14 cellular contexts compared by ENCODE assay signal in genomic region chr5:41896230-41896629, GRCh38. TPM values are rescaled to one million over a fixed set of nuclear protein-coding genes. Genes with fewer than 3 reads are reported as not detected.
DNase-seq lines count a peak whose midpoint lies in the region.
"Had no signal": no experiment of that assay in that cellular context is flagged by ENCODE, and none has a peak within 500 bp of the region (broad histone marks: within the 10 kb centered on the region; RNA-seq: fewer than 3 reads in every experiment).

No MANE protein-coding gene starts in this region.

- in situ Hi-C loops in ACHN (cut with HindIII; ENCODE audit: low pct_ligation_motif_present, low pct_unique_long_range_greater_than_20kb, low sequenced_read_pairs) = no loop called here

- no peaks in the 10 kb centered on the region for H3K9me3 Mint-ChIP-seq in dendritic cell treated with granulocyte-macrophage colony-stimulating factor and Interleukin-4, amounts not matched to agents 40 ng/mL and 50 ng/mL, for 4 days
- no peaks in the 10 kb centered on the region for H3K9me3 Mint-ChIP-seq in immature natural killer cell
- H3K9me3 Mint-ChIP-seq: CD4-positive, alpha-beta T cell had no signal

- peak overlapping the region; percentile 42 for H3K27ac Mint-ChIP-seq in dendritic cell treated with granulocyte-macrophage colony-stimulating factor and Interleukin-4, amounts not matched to agents 40 ng/mL and 50 ng/mL, for 4 days
- no peak overlapping the region for H3K27ac Mint-ChIP-seq in immature natural killer cell
- H3K27ac Mint-ChIP-seq: CD4-positive, alpha-beta T cell had no signal

- H3K36me3 Mint-ChIP-seq in dendritic cell treated with granulocyte-macrophage colony-stimulating factor and Interleukin-4, amounts not matched to agents 40 ng/mL and 50 ng/mL, for 4 days (ENCODE audit: low read depth) = no peaks in the 10 kb centered on the region
- no peaks in the 10 kb centered on the region for H3K36me3 Mint-ChIP-seq in immature natural killer cell

- no peak overlapping the region for H3K4me3 Mint-ChIP-seq in dendritic cell treated with granulocyte-macrophage colony-stimulating factor and Interleukin-4, amounts not matched to agents 40 ng/mL and 50 ng/mL, for 4 days
- H3K4me3 Mint-ChIP-seq in immature natural killer cell = no peak overlapping the region
- H3K4me3 Mint-ChIP-seq: CD4-positive, alpha-beta T cell had no signal

- intact Hi-C loops in dendritic cell treated with granulocyte-macrophage colony-stimulating factor and Interleukin-4, amounts not matched to agents 40 ng/mL and 50 ng/mL, for 4 days (cut with micrococcal nuclease) = no loop called here

- H3K4me1 Mint-ChIP-seq in dendritic cell treated with granulocyte-macrophage colony-stimulating factor and Interleukin-4, amounts not matched to agents 40 ng/mL and 50 ng/mL, for 4 days (ENCODE audit: low read depth) = peaks cover 24% of the 10 kb centered on the region
- no peaks in the 10 kb centered on the region for H3K4me1 Mint-ChIP-seq in immature natural killer cell

- H3K27me3 Mint-ChIP-seq in dendritic cell treated with granulocyte-macrophage colony-stimulating factor and Interleukin-4, amounts not matched to agents 40 ng/mL and 50 ng/mL, for 4 days = peaks cover 26% of the 10 kb centered on the region
- peaks cover 0 to 13% (median 11%) of the 10 kb centered on the region in 3 donors for H3K27me3 Mint-ChIP-seq in immature natural killer cell (ENCODE audit: low read depth in 3 of 3)

- peak; percentile 39 for DNase-seq in NOMO-1 treated with DMSO at 0.1 percent for 48 hours (lab: John Stamatoyannopoulos, UW; ENCODE audit: unreplicated experiment)
- no peak for DNase-seq in NOMO-1 treated with dmso at 0.1 percent for 144 hours (lab: John Stamatoyannopoulos, UW; ENCODE audit: unreplicated experiment)
- DNase-seq in MV-4-11 (lab: John Stamatoyannopoulos, UW) = peak; percentile 54
- DNase-seq in NCI-H69 (lab: John Stamatoyannopoulos, UW) = no peak
- no peak for DNase-seq in immature natural killer cell
- no peak for DNase-seq in ACHN
- no peak for DNase-seq in AML-193 (lab: John Stamatoyannopoulos, UW)
- DNase-seq: 8988T; BE2C; C1 segment of cervical spinal cord; Caco-2; CD4-positive, alpha-beta T cell; GOT3 had no signal

RNA-seq across cellular contexts. Expression of gene RIMOC1, which starts 7.9 kb away (rescaled TPM):
- polyA plus RNA-seq in immature natural killer cell = 1 to 10 TPM; 3.5 to 9.2 (median 4.5) TPM

RNA-seq across cellular contexts. Expression of gene OXCT1, which starts 26.0 kb away (rescaled TPM):
- polyA plus RNA-seq in immature natural killer cell = 10 to 100 TPM; 16.6 to 25.3 (median 17.5) TPM

RNA-seq across cellular contexts. Expression of gene FBXO4, which starts 28.9 kb away (rescaled TPM):
- polyA plus RNA-seq in immature natural killer cell = 10 to 100 TPM; 17.6 to 21.2 (median 19.3) TPM

Comparison
In these comparisons a context has a peak if more than half of its experiments do, and no peak if none do; other contexts are left out.
1. DNase-seq: peak in NOMO-1 treated with DMSO at 0.1 percent for 48 hours (single experiment) and MV-4-11 (single experiment); none in NOMO-1 treated with dmso at 0.1 percent for 144 hours (single experiment), NCI-H69 (single experiment), immature natural killer cell (0 of 3), ACHN (single experiment) and AML-193 (0 of 2).